8 cellular contexts compared by ENCODE assay signal in the genomic region with DNA sequence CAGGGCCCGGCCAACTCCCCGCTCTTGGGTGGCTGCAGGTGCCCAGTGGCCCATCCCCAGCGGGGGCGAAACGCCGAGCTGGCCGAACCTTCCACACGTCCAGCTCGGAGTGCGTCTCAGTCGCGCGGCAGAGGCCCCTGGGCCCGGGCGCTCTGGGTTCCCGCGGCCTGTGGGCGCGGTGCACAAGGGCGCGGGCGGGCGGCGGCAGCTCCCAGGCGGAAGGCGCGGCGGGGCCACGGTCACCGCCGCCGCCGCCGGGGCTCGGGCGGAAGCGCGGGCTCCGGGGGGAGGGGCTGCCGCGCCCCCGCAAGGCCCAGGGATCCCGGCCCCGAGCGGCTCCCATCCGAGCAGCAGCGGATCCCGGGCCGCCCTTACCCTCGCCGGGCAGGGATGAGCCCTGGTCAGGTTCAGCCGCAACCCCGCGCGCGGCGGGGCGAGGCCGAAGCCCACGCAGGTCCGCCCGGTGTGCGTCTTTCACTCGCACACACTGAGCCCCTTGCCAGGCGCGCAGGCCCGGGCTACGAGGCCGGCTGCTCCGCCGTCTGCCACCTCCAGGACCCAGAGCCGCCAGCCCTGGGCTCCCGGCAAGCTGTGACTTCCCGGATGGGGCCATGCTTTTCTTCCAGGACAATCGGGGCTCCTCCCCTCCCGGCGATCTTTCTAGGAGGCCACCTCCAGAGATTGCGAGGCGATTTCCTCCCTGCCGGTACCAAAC. TPM values are rescaled to one million over a fixed set of nuclear protein-coding genes. Genes with fewer than 3 reads are reported as not detected.
DNase-seq lines count a peak whose midpoint lies in the region; ATAC-seq lines count a peak whose summit lies in the region.

No MANE protein-coding gene starts in this region.

- peak; percentile 58 for ATAC-seq in HG03280 (IDR thresholded peaks at IDR 0.05; ENCODE audit: unreplicated experiment)

- peaks cover 18% of the 10 kb centered on the region for H3K4me1 ChIP-seq in CD4-positive, alpha-beta memory T cell (ENCODE audit: insufficient read depth, low read length)
- peaks cover 25% of the 10 kb centered on the region for H3K4me1 ChIP-seq in mononuclear cell (ENCODE audit: insufficient read depth, low read length)

- intact Hi-C loops in CD4-positive, alpha-beta memory T cell (cut with micrococcal nuclease), result no loop called here

- DNase-seq in CD4-positive, alpha-beta memory T cell, result peak; percentile 30 to 53 (median 42)
- DNase-seq in GM19238 (ENCODE audit: insufficient read length, low spot score), result peak; percentile 21
- peak; percentile 40 to 43 for DNase-seq in NOMO-1 (lab: John Stamatoyannopoulos, UW; ENCODE audit: unreplicated experiment in 2 of 2)
- peak; percentile 54 for DNase-seq in activated T-cell treated with anti-CD3 and anti-CD28 coated beads, Interleukin-2, amount 50 U/mL, for 1 hour
- no peak for DNase-seq in epithelial cell of prostate (ENCODE audit: low read depth, low spot score)
- DNase-seq in stimulated activated naive CD4-positive, alpha-beta T cell treated with Interleukin-2 at 50 U/mL for 16 hours (lab: John Stamatoyannopoulos, UW), result peak; percentile 26

- no peak overlapping the region for H3K27ac ChIP-seq in CD4-positive, alpha-beta memory T cell (ENCODE audit: low read depth, low read length)
- H3K27ac ChIP-seq in epithelial cell of prostate, result peak overlapping the region; percentile 89

- H3K36me3 Mint-ChIP-seq in CD4-positive, alpha-beta memory T cell, result peaks cover 0 to 6% of the 10 kb centered on the region in 2 donors

- H3K4me1 Mint-ChIP-seq in CD4-positive, alpha-beta memory T cell, result peaks cover 15 to 27% (median 19%) of the 10 kb centered on the region in 4 donors

- H3K27me3 ChIP-seq in CD4-positive, alpha-beta memory T cell (ENCODE audit: insufficient read depth, low read length), result no peaks in the 10 kb centered on the region
- peaks cover 21% of the 10 kb centered on the region for H3K27me3 ChIP-seq in mononuclear cell (ENCODE audit: insufficient read depth, low read length)

- H3K9me3 Mint-ChIP-seq in CD4-positive, alpha-beta memory T cell, result peaks cover 0 to 1% (median 0%) of the 10 kb centered on the region in 8 donors

- no peaks in the 10 kb centered on the region for H3K9me3 ChIP-seq in CD4-positive, alpha-beta memory T cell (ENCODE audit: control insufficient read depth in 1 of 2, low read length in 2 of 2)
- H3K9me3 ChIP-seq in mononuclear cell (ENCODE audit: low read depth, low read length), result no peaks in the 10 kb centered on the region

- H3K27me3 Mint-ChIP-seq in CD4-positive, alpha-beta memory T cell, result peaks cover 0 to 2% of the 10 kb centered on the region in 2 donors

- H3K4me3 ChIP-seq in CD4-positive, alpha-beta memory T cell (ENCODE audit: low read length in 2 of 2), result peak overlapping the region; percentile 48 to 51
- peak overlapping the region; percentile 57 for H3K4me3 ChIP-seq in mononuclear cell (ENCODE audit: low read length)

- POLR2A ChIA-PET in CD4-positive, alpha-beta memory T cell (lab: Charles Lee; ENCODE audit: partially characterized antibody), result interaction anchor here (1.3 to 1.5 kb wide), 2 partner anchors 11 to 91 kb away, joined by 5 to 6 read pairs; a partner anchor contains a TSS

- peak overlapping the region; percentile 90 to 96 (median 93) for H3K4me3 Mint-ChIP-seq in CD4-positive, alpha-beta memory T cell

- no peaks in the 10 kb centered on the region for H3K36me3 ChIP-seq in CD4-positive, alpha-beta memory T cell (ENCODE audit: insufficient read depth, low read length)

- CTCF ChIA-PET in CD4-positive, alpha-beta memory T cell (lab: Charles Lee; ENCODE audit: partially characterized antibody), result interaction anchor here (1.0 to 4.4 kb wide), 6 partner anchors 11 to 195 kb away, joined by 3 to 42 read pairs (median 10); no protein-coding TSS in a partner anchor

- H3K27ac Mint-ChIP-seq in CD4-positive, alpha-beta memory T cell, result peak overlapping the region; percentile 61 to 95 (median 83)

RNA-seq across cellular contexts. Expression of a gene that starts 54.2 kb away (rescaled TPM):
- total RNA-seq in CD4-positive, alpha-beta memory T cell, result not detected
- under 1 TPM in 1 of 2 donors, not detected in 1; 0.18 TPM for polyA plus RNA-seq in CD4-positive, alpha-beta memory T cell
- not detected for total RNA-seq in mononuclear cell
